In the genomic region with DNA sequence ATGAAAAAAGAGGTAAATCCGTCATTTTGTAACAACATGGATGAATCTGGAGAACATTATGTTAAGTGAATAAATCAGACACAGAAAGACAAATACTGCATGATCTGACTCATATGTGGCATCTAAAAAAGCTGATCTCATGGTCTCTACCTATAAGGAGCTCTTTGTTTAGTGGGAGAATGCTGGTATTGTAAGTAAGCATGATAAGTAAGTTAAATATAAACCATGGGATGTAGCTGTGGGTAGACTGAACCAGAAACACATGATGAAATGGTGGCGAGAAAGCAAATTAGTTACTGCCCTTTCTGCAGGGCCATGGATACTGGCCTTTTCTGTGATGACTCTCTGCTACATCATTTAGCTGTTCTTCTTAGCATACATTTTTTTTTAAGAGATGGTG, we compare ENCODE assay signal across 2 cellular contexts.
TF ChIP-seq lines count a peak whose summit lies in the region.

No MANE protein-coding gene starts in this region.

TF ChIP-seq in SK-N-SH, 30 proteins besides CTCF, POLR2A, EP300 and RAD21:
- TF ChIP-seq MAX (IDR thresholded peaks at IDR 0.05; ENCODE audit: low read depth), result no peak
- peak; percentile 18; the same call in 1 of the 2 replicates for TF ChIP-seq TCF12 (IDR thresholded peaks at IDR 0.05)
- no peak for TF ChIP-seq MXI1 (IDR thresholded peaks at IDR 0.05; ENCODE audit: low read depth, low read length)
TF ChIP-seq in SK-N-SH: peak in this region for 1.

TF ChIP-seq in SK-N-SH treated with all-trans-retinoic acid at 6 μM for 48 hours, 23 proteins besides CTCF, POLR2A, EP300 and RAD21:
- TF ChIP-seq ZNF565 (CRISPR knock-in tag; conservative IDR thresholded peaks at IDR 0.05; ENCODE audit: low read depth), result no peak
- no peak for TF ChIP-seq ZFP3 (CRISPR knock-in tag; IDR thresholded peaks at IDR 0.05)
- no peak for TF ChIP-seq PPARA (CRISPR knock-in tag; IDR thresholded peaks at IDR 0.05; ENCODE audit: borderline replicate concordance)
- TF ChIP-seq GLIS3 (CRISPR knock-in tag; IDR thresholded peaks at IDR 0.05), result no peak
- no peak for TF ChIP-seq BACH2 (CRISPR knock-in tag; IDR thresholded peaks at IDR 0.05; ENCODE audit: borderline replicate concordance)
- TF ChIP-seq TSHZ2 (CRISPR knock-in tag; IDR thresholded peaks at IDR 0.05), result no peak
- TF ChIP-seq, protein P1, sequence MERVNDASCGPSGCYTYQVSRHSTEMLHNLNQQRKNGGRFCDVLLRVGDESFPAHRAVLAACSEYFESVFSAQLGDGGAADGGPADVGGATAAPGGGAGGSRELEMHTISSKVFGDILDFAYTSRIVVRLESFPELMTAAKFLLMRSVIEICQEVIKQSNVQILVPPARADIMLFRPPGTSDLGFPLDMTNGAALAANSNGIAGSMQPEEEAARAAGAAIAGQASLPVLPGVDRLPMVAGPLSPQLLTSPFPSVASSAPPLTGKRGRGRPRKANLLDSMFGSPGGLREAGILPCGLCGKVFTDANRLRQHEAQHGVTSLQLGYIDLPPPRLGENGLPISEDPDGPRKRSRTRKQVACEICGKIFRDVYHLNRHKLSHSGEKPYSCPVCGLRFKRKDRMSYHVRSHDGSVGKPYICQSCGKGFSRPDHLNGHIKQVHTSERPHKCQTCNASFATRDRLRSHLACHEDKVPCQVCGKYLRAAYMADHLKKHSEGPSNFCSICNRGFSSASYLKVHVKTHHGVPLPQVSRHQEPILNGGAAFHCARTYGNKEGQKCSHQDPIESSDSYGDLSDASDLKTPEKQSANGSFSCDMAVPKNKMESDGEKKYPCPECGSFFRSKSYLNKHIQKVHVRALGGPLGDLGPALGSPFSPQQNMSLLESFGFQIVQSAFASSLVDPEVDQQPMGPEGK (CRISPR knock-in tag; IDR thresholded peaks at IDR 0.05; ENCODE audit: borderline replicate concordance), result no peak
- TF ChIP-seq CSDC2 (CRISPR knock-in tag; IDR thresholded peaks at IDR 0.05), result no peak
- no peak for TF ChIP-seq TOX (CRISPR knock-in tag; IDR thresholded peaks at IDR 0.05; ENCODE audit: borderline replicate concordance)
- no peak for TF ChIP-seq ESRRG (CRISPR knock-in tag; IDR thresholded peaks at IDR 0.05)
- no peak for TF ChIP-seq ZNF70 (CRISPR knock-in tag; IDR thresholded peaks at IDR 0.05)
- no peak for TF ChIP-seq CSRNP3 (CRISPR knock-in tag; IDR thresholded peaks at IDR 0.05)
- TF ChIP-seq ZNF8 (CRISPR knock-in tag; IDR thresholded peaks at IDR 0.05), result no peak
- TF ChIP-seq ZC3H10 (CRISPR knock-in tag; IDR thresholded peaks at IDR 0.05), result no peak
- no peak for TF ChIP-seq OSR1 (CRISPR knock-in tag; IDR thresholded peaks at IDR 0.05)
- TF ChIP-seq ARNTL (CRISPR knock-in tag; IDR thresholded peaks at IDR 0.05; ENCODE audit: borderline replicate concordance, low read depth), result no peak
- TF ChIP-seq RARB (CRISPR knock-in tag; IDR thresholded peaks at IDR 0.05), result no peak
TF ChIP-seq in SK-N-SH treated with all-trans-retinoic acid at 6 μM for 48 hours: peak in this region for 0.
